ENCODE assay signal across 12 cellular contexts in genomic region chr9:21095561-21095960, GRCh38. TPM values are rescaled to one million over a fixed set of nuclear protein-coding genes. Genes with fewer than 3 reads are reported as not detected.
DNase-seq lines count a peak whose midpoint lies in the region; ATAC-seq, FAIRE-seq and TF ChIP-seq lines count a peak whose summit lies in the region.
"Had no signal": no experiment of that assay in that cellular context is flagged by ENCODE, and none has a peak within 500 bp of the region (broad histone marks: within the 10 kb centered on the region; RNA-seq: fewer than 3 reads in every experiment).

No MANE protein-coding gene starts in this region.

- H3K9me3 ChIP-seq in GM23248 (ENCODE audit: low read depth) = no peaks in the 10 kb centered on the region
- no peaks in the 10 kb centered on the region for H3K9me3 ChIP-seq in astrocyte (ENCODE audit: insufficient read depth, low read depth, low read length)

- TF ChIP-seq CTCF in astrocyte (IDR thresholded peaks at IDR 0.05; ENCODE audit: insufficient read depth, low read depth, low read length) (no peak), GM10266 (IDR thresholded peaks at IDR 0.05; ENCODE audit: control insufficient read depth, insufficient read depth, low read depth, missing control alignments) (no peak)

- H3K4me3 Mint-ChIP-seq in astrocyte (ENCODE audit: unreplicated experiment) (no peak overlapping the region), naive B cell (peak overlapping the region in 1 of 8 donors; percentile 70)
- H3K4me3 Mint-ChIP-seq: nephron had no signal

- H3K27ac Mint-ChIP-seq in astrocyte (ENCODE audit: unreplicated experiment) (peak overlapping the region; percentile 96), naive B cell (peak overlapping the region in 4 of 6 donors; percentile 65 to 90 (median 84))

- H3K36me3 Mint-ChIP-seq in astrocyte (ENCODE audit: low read depth, unreplicated experiment) (no peaks in the 10 kb centered on the region), naive B cell (no peaks in the 10 kb centered on the region)

- H3K36me3 ChIP-seq in ACC112 (ENCODE audit: insufficient read depth, low read length) (no peaks in the 10 kb centered on the region), GM23248 (ENCODE audit: low read depth) (no peaks in the 10 kb centered on the region), astrocyte (ENCODE audit: insufficient read depth, low read length) (no peaks in the 10 kb centered on the region)

- H3F3A ChIP-seq in GM23248 (ENCODE audit: insufficient read depth) = no peaks in the 10 kb centered on the region

- H2AFZ ChIP-seq in ACC112 (ENCODE audit: low read length, unreplicated experiment) (peak overlapping the region; percentile 19), GM23248 (peak overlapping the region; percentile 78), astrocyte (ENCODE audit: low read depth, low read length) (no peak overlapping the region)

- no peaks in the 10 kb centered on the region for H3K79me2 ChIP-seq in ACC112 (ENCODE audit: control insufficient read depth, insufficient read depth, low read length, unreplicated experiment)
- H3K79me2 ChIP-seq in GM23248 (ENCODE audit: insufficient read depth) = no peaks in the 10 kb centered on the region
- H3K79me2 ChIP-seq in astrocyte (ENCODE audit: insufficient read depth, low read length) = no peaks in the 10 kb centered on the region

- no peaks in the 10 kb centered on the region for H3K27me3 Mint-ChIP-seq in astrocyte (ENCODE audit: low read depth, unreplicated experiment)
- no peaks in the 10 kb centered on the region for H3K27me3 Mint-ChIP-seq in naive B cell

- H3K9ac ChIP-seq in GM23248 (0 out of 2 replicates have a peak overlapping the region, but pooled peaks have one; percentile 34), astrocyte (ENCODE audit: low read length) (no peak overlapping the region)

- no peaks in the 10 kb centered on the region for H3K9me2 ChIP-seq in GM23248 (ENCODE audit: insufficient read depth)

- H3K4me3 ChIP-seq in ACC112 (ENCODE audit: low read depth, low read length) = peak overlapping the region; percentile 53; the same call in 1 of the 2 replicates
- H3K4me3 ChIP-seq in GM23248 = no peak overlapping the region
- H3K4me3 ChIP-seq in astrocyte (ENCODE audit: insufficient read depth, low read depth, low read length) = no peak overlapping the region

- H3K4me1 Mint-ChIP-seq in astrocyte (ENCODE audit: low read depth, unreplicated experiment) (peaks cover 18% of the 10 kb centered on the region), naive B cell (peaks cover 29 to 43% (median 42%) of the 10 kb centered on the region in 3 donors)

- peaks cover 16% of the 10 kb centered on the region for H3K4me1 ChIP-seq in ACC112 (ENCODE audit: control insufficient read depth, insufficient read depth, low read length, unreplicated experiment)
- H3K4me1 ChIP-seq in GM23248 (ENCODE audit: insufficient read depth) = peaks cover 9% of the 10 kb centered on the region; the same call in 1 of the 2 replicates
- no peaks in the 10 kb centered on the region for H3K4me1 ChIP-seq in astrocyte (ENCODE audit: insufficient read depth, low read length)

- FAIRE-seq in astrocyte (lab: Jason Lieb, UNC) = peak; percentile 60

- H3K27ac ChIP-seq in ACC112 (ENCODE audit: low read depth, low read length) (no peak overlapping the region), GM23248 (0 out of 2 replicates have a peak overlapping the region, but pooled peaks have one; percentile 25), astrocyte (ENCODE audit: low read depth, low read length) (no peak overlapping the region)

- in situ Hi-C loops in GM23248 (cut with MboI) = no loop called here

- H3K27me3 ChIP-seq in ACC112 (ENCODE audit: insufficient read depth, low read length) = no peaks in the 10 kb centered on the region
- H3K27me3 ChIP-seq in GM23248 (replicated peaks; ENCODE audit: insufficient read depth) = no peaks in the 10 kb centered on the region
- H3K27me3 ChIP-seq in astrocyte (ENCODE audit: insufficient read depth, low read length) = no peaks in the 10 kb centered on the region

- H4K20me1 ChIP-seq in GM23248 (ENCODE audit: insufficient read depth) (no peaks in the 10 kb centered on the region), astrocyte (ENCODE audit: insufficient read depth, low read length) (no peaks in the 10 kb centered on the region)

- no peak for DNase-seq in GM23248
- no peak for DNase-seq in astrocyte (ENCODE audit: low read depth)
- no peak for DNase-seq in naive B cell
- no peak for DNase-seq in GOT3 (lab: John Stamatoyannopoulos, UW)
- no peak for DNase-seq in GM10266 (ENCODE audit: extremely low spot score)
- no peak for DNase-seq in SW 1271 (lab: John Stamatoyannopoulos, UW)
- no peak for DNase-seq in T1000 (lab: John Stamatoyannopoulos, UW)
- DNase-seq: activated CD4-positive, alpha-beta T cell treated with anti-CD3 and anti-CD28 coated beads for 48 hours; NCI-H748 treated with DMSO at 0.1 percent for 48 hours; stimulated activated CD8-positive, alpha-beta memory T cell treated with anti-CD3 and anti-CD28 coated beads, Interleukin-4, amount 100 ng/mL, for 48 hours had no signal

- H3K9me3 Mint-ChIP-seq in astrocyte (ENCODE audit: unreplicated experiment) (no peaks in the 10 kb centered on the region), naive B cell (no peaks in the 10 kb centered on the region)
- H3K9me3 Mint-ChIP-seq: nephron had no signal

- ATAC-seq in naive B cell (ENCODE audit: low read depth in 2 of 2) = no peak

- H3K4me2 ChIP-seq in GM23248 (ENCODE audit: unreplicated experiment) (peak overlapping the region; percentile 61), astrocyte (ENCODE audit: low read length) (no peak overlapping the region)

RNA-seq across cellular contexts. Expression of gene IFNB1, which starts 17.8 kb away (rescaled TPM):
- not detected in 2 replicates for total RNA-seq in GM23248 (2014; rRNA removed; shearing (Covaris generic))
- polyA plus RNA-seq in GM23248 (2016; fragmentation: Nextera tagmentation; extraction: Ambion mirVana) = not detected in 2 replicates
- 2.5 and 3.2 TPM in 2 replicates for total RNA-seq in astrocyte
- not detected for polyA plus RNA-seq in naive B cell (ENCODE audit: low read depth in 6 of 6)

RNA-seq across cellular contexts. Expression of gene IFNW1, which starts 46.1 kb away (rescaled TPM):
- total RNA-seq in GM23248 (2014; rRNA removed; shearing (Covaris generic)) = not detected in 2 replicates
- not detected in 2 replicates for polyA plus RNA-seq in GM23248 (2016; fragmentation: Nextera tagmentation; extraction: Ambion mirVana)
- total RNA-seq in astrocyte = not detected in 2 replicates
- polyA plus RNA-seq in naive B cell (ENCODE audit: low read depth in 6 of 6) = not detected
